In the genomic region with DNA sequence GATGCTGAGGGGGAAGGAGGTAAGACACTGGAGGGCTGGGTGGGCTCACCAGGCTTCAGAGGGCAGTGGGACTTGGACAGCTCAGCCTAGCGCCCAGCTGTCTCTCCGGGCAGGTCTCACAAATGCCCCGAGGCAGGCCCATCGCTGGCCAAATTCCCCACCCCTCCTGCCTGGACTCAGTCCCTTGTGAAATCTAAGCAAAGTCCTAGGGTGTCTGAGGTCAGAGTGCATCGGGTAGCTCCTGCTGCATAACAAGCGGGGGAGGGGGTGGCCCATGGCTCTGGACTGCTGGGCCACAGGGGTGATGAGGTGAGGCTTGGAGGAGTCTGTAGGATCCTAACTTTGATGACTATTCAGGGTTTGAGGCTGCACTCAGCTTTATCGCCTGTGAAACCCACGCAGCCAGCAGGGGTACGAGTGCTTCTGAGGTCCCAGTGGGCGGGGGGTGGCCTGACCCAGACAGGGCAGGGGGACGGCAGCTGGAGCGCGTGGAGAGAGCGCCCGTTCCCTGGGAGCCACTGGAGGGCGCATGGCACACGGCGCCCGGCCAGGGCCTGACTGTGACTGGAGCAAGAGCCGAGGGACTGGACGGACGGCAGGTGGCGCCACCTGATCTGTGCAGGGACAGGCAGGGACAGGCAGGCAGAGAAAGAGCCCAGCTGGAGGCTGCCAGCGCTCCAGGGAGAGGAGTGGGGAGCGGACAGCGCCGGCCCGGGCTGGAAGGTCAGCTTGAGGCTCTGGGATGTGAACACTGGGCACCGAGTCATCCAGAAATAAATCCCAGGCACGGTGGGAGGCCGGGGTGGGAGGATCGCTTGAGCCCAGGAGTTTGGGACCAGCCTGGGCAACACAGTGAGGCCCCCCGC, we compare ENCODE assay signal across 8 cellular contexts. TPM values are rescaled to one million over a fixed set of nuclear protein-coding genes. Genes with fewer than 3 reads are reported as not detected.
DNase-seq lines count a peak whose midpoint lies in the region; ATAC-seq, FAIRE-seq and TF ChIP-seq lines count a peak whose summit lies in the region.

No MANE protein-coding gene starts in this region.

- peak; percentile 73 for ATAC-seq in HG02610 (IDR thresholded peaks at IDR 0.05; ENCODE audit: unreplicated experiment)

- H3K4me3 ChIP-seq in GM12865 (ENCODE audit: low read depth, low read length) (no peak overlapping the region), SJSA1 (no peak overlapping the region), ovary (no peak overlapping the region), transverse colon (no peak overlapping the region)

- 15 to 17% (median 16%) methylated on average over 29 to 33 of the region's 33 CpGs for WGBS in ovary, 3 donors
- WGBS in transverse colon (ENCODE audit: low coverage in 1 of 2), 2 donors = 3 to 18% methylated on average over 5 to 25 of the region's 33 CpGs

- TF ChIP-seq POLR2A in ovary (IDR thresholded peaks at IDR 0.05) = peak; percentile 35
- no peak for TF ChIP-seq POLR2A in transverse colon (IDR thresholded peaks at IDR 0.05)

- intact Hi-C loops in ovary (cut with DNase I) = loop anchor here in 3 of 4 donors (1.0 to 10.0 kb wide), 5 partner anchors 72 to 184 kb away; no protein-coding TSS in a partner anchor
- intact Hi-C loops in transverse colon (cut with DNase I; ENCODE audit: low total_unique reads) = loop anchor here (1.0 to 10.0 kb wide), 2 partner anchors 72 to 172 kb away; a partner anchor contains a TSS

- TF ChIP-seq CTCF in GM12865 (IDR thresholded peaks at IDR 0.05; ENCODE audit: insufficient read depth, low read depth, low read length, missing control alignments) = peak; percentile 100
- TF ChIP-seq CTCF in ovary (IDR thresholded peaks at IDR 0.05) = peak; percentile 99 to 100 (median 100)
- TF ChIP-seq CTCF in transverse colon (IDR thresholded peaks at IDR 0.05) = peak; percentile 99 to 100 (median 100)

- H3K36me3 ChIP-seq in SJSA1 (peaks cover 18% of the 10 kb centered on the region), ovary (no peaks in the 10 kb centered on the region), transverse colon (no peaks in the 10 kb centered on the region)

- H3K27me3 ChIP-seq in SJSA1 (replicated peaks) (no peaks in the 10 kb centered on the region), ovary (no peaks in the 10 kb centered on the region), transverse colon (peaks cover 12% of the 10 kb centered on the region)

- in situ Hi-C loops in transverse colon (cut with MboI; ENCODE audit: low pct_ligation_motif_present in 1 of 4, low pct_unique_long_range_greater_than_20kb in 1 of 4, low sequenced_read_pairs in 3 of 4) = loop anchor here (5.0 to 25.0 kb wide), 5 partner anchors 69 to 172 kb away; a partner anchor contains a TSS

- H3K4me1 ChIP-seq in SJSA1 (replicated peaks) (peaks cover 12% of the 10 kb centered on the region), ovary (ENCODE audit: insufficient read depth) (peaks cover 14% of the 10 kb centered on the region), transverse colon (peaks cover 7 to 30% (median 12%) of the 10 kb centered on the region in 4 donors)

- no peak for TF ChIP-seq EP300 in ovary (IDR thresholded peaks at IDR 0.05)
- no peak for TF ChIP-seq EP300 in transverse colon (IDR thresholded peaks at IDR 0.05; ENCODE audit: low read depth)

- H3K27ac ChIP-seq in SJSA1 (no peak overlapping the region), ovary (no peak overlapping the region), transverse colon (no peak overlapping the region)

- FAIRE-seq in frontal cortex (lab: Jason Lieb, UNC) = no peak

- DNase-seq in GM12865 (ENCODE audit: low read depth) = peak; percentile 98
- peak; percentile 94 for DNase-seq in NCI-H1092 treated with DMSO at 0.1 percent for 48 hours (lab: John Stamatoyannopoulos, UW)
- peak; percentile 83 to 97 for DNase-seq in SJSA1 (ENCODE audit: low read depth in 1 of 2, low spot score in 2 of 2)
- DNase-seq in activated gamma-delta T cell treated with Interleukin-2 at 50 U/mL for 16 hours = peak; percentile 95
- DNase-seq in frontal cortex (ENCODE audit: low spot score in 2 of 2) = peak; percentile 90 to 92
- peak; percentile 97 to 99 (median 98) for DNase-seq in ovary
- peak; percentile 98 for DNase-seq in transverse colon

- H3K9me3 ChIP-seq in SJSA1 (replicated peaks) (no peaks in the 10 kb centered on the region), ovary (no peaks in the 10 kb centered on the region), transverse colon (no peaks in the 10 kb centered on the region)

RNA-seq across cellular contexts. Expression of a gene that starts 10.0 kb away (rescaled TPM):
- not detected in 2 replicates for total RNA-seq in SJSA1 (2014; rRNA removed; shearing (Covaris generic))
- total RNA-seq in frontal cortex = not detected
- 1 to 10 TPM in 6 of 7 donors, not detected in 1; 1.3 to 5.2 (median 2.8) TPM for total RNA-seq in ovary
- under 1 TPM in 1 of 2 donors, not detected in 1; 0.64 TPM for polyA plus RNA-seq in ovary
- under 1 TPM in 2 of 4 donors, not detected in 2; 0.41 to 0.95 TPM for total RNA-seq in transverse colon

RNA-seq across cellular contexts. Expression of a gene that starts 17.6 kb away (rescaled TPM):
- 8.4 and 9.6 TPM in 2 replicates for total RNA-seq in SJSA1 (2014; rRNA removed; shearing (Covaris generic))
- total RNA-seq in frontal cortex = 13.9 TPM
- 10 to 100 TPM in 6 of 7 donors, 1 to 10 TPM in 1; 9.0 to 15.2 (median 10.5) TPM for total RNA-seq in ovary
- 1 to 10 TPM; 6.7 to 6.8 TPM for polyA plus RNA-seq in ovary
- total RNA-seq in transverse colon = 10 to 100 TPM in 3 of 4 donors, 1 to 10 TPM in 1; 8.6 to 30.2 (median 16.9) TPM

RNA-seq across cellular contexts. Expression of a gene that starts 38.5 kb away (rescaled TPM):
- 3.5 TPM in 1 of 2 replicates, not detected in the other for total RNA-seq in SJSA1 (2014; rRNA removed; shearing (Covaris generic))
- total RNA-seq in frontal cortex (33.8 TPM), ovary (10 to 100 TPM in 1 of 7 donors, 1 to 10 TPM in 5, under 1 TPM in 1; 0.96 to 16.4 (median 3.6) TPM), transverse colon (100 to 1,000 TPM in 3 of 4 donors, 10 to 100 TPM in 1; 84.9 to 360 (median 169) TPM)
- 1 to 10 TPM in 1 of 2 donors, under 1 TPM in 1; 0.52 to 3.5 TPM for polyA plus RNA-seq in ovary

RNA-seq across cellular contexts. Expression of a gene that starts 51.4 kb away (rescaled TPM):
- total RNA-seq in SJSA1 (2014; rRNA removed; shearing (Covaris generic)) = 0.08 and 0.72 TPM in 2 replicates
- total RNA-seq in frontal cortex (0.82 TPM), ovary (10 to 100 TPM in 3 of 7 donors, 1 to 10 TPM in 4; 6.1 to 20.1 (median 8.4) TPM), transverse colon (10 to 100 TPM in 1 of 4 donors, 1 to 10 TPM in 1, not detected in 2; 9.2 to 14.5 TPM)
- 10 to 100 TPM in 1 of 2 donors, 1 to 10 TPM in 1; 7.9 to 25.0 TPM for polyA plus RNA-seq in ovary
